ENCODE assay signal across 29 cellular contexts in genomic region chr2:142075826-142076225, GRCh38. TPM values are rescaled to one million over a fixed set of nuclear protein-coding genes. Genes with fewer than 3 reads are reported as not detected.
"Had no signal": no experiment of that assay in that cellular context is flagged by ENCODE, and none has a peak within 500 bp of the region (broad histone marks: within the 10 kb centered on the region; RNA-seq: fewer than 3 reads in every experiment).

No MANE protein-coding gene starts in this region.

- H3K9me3 Mint-ChIP-seq: type B pancreatic cell had no signal

- H3K4me1 Mint-ChIP-seq: immature natural killer cell; naive thymus-derived CD4-positive, alpha-beta T cell; stimulated activated effector memory CD8-positive, alpha-beta T cell treated with anti-CD3 and anti-CD28 coated beads, Interleukin-12 subunit alpha, Interleukin-12 subunit beta, amount 100 ng/mL, for 72 hours had no signal

- H3K27me3 Mint-ChIP-seq: naive thymus-derived CD4-positive, alpha-beta T cell; natural killer cell treated with Interleukin-12 subunit alpha and Interleukin-12 subunit beta and Interleukin-15 and Interleukin-18, amount 100 ng/mL, for 72 hours; stimulated activated naive CD8-positive, alpha-beta T cell treated with anti-CD3 and anti-CD28 coated beads, Interleukin-15, Interleukin-2, amounts not matched to agents 100 ng/mL and 50 ng/mL, for 24 hours had no signal

- H3K4me3 Mint-ChIP-seq: immature natural killer cell; naive thymus-derived CD4-positive, alpha-beta T cell; natural killer cell treated with Interleukin-12 subunit alpha and Interleukin-12 subunit beta and Interleukin-15 and Interleukin-18, amount 100 ng/mL, for 72 hours; stimulated activated effector memory CD8-positive, alpha-beta T cell treated with anti-CD3 and anti-CD28 coated beads, Interleukin-12 subunit alpha, Interleukin-12 subunit beta, amount 100 ng/mL, for 72 hours; stimulated activated naive CD8-positive, alpha-beta T cell treated with anti-CD3 and anti-CD28 coated beads, Interleukin-15, Interleukin-2, amounts not matched to agents 100 ng/mL and 50 ng/mL, for 24 hours; type B pancreatic cell had no signal

- H3K4me1 ChIP-seq: left ventricle myocardium inferior, pancreas, prostate gland, sigmoid colon, spleen, suprapubic skin, tibial nerve, uterus had no signal

- H3K36me3 Mint-ChIP-seq: immature natural killer cell; naive thymus-derived CD4-positive, alpha-beta T cell; stimulated activated effector memory CD8-positive, alpha-beta T cell treated with anti-CD3 and anti-CD28 coated beads, Interleukin-12 subunit alpha, Interleukin-12 subunit beta, amount 100 ng/mL, for 72 hours had no signal

- H3K4me3 ChIP-seq: left ventricle myocardium inferior, lung, mucosa of descending colon, pancreas, prostate gland, sigmoid colon, spleen, suprapubic skin, thoracic aorta, tibial nerve, uterus had no signal

- H3K27me3 ChIP-seq: pancreas, sigmoid colon, spleen, suprapubic skin, tibial nerve, uterus had no signal

- H3K27ac Mint-ChIP-seq: immature natural killer cell; naive thymus-derived CD4-positive, alpha-beta T cell; natural killer cell treated with Interleukin-12 subunit alpha and Interleukin-12 subunit beta and Interleukin-15 and Interleukin-18, amount 100 ng/mL, for 72 hours; stimulated activated effector memory CD8-positive, alpha-beta T cell treated with anti-CD3 and anti-CD28 coated beads, Interleukin-12 subunit alpha, Interleukin-12 subunit beta, amount 100 ng/mL, for 72 hours; stimulated activated naive CD8-positive, alpha-beta T cell treated with anti-CD3 and anti-CD28 coated beads, Interleukin-15, Interleukin-2, amounts not matched to agents 100 ng/mL and 50 ng/mL, for 24 hours; type B pancreatic cell had no signal

- H3K36me3 ChIP-seq: left ventricle myocardium inferior, pancreas, prostate gland, sigmoid colon, spleen, suprapubic skin, thoracic aorta, tibial nerve, uterus had no signal

- DNase-seq: hypothalamus; immature natural killer cell; kidney; left colon; left ventricle myocardium inferior; midbrain; mucosa of descending colon; naive thymus-derived CD4-positive, alpha-beta T cell; nucleus accumbens; pancreas; posterior cingulate gyrus; retina; right cardiac atrium; sigmoid colon; small intestine; spleen; stimulated activated CD4-positive, alpha-beta T cell treated with anti-CD3 and anti-CD28 coated beads, Interleukin-4, amount 100 ng/mL, for 24 hours; stimulated activated naive CD4-positive, alpha-beta T cell; uterus had no signal

- ATAC-seq: left colon; mucosa of descending colon; naive thymus-derived CD4-positive, alpha-beta T cell; natural killer cell treated with Interleukin-12 subunit alpha and Interleukin-12 subunit beta and Interleukin-15 and Interleukin-18, amount 100 ng/mL, for 72 hours; pancreas; right cardiac atrium; stimulated activated effector memory CD8-positive, alpha-beta T cell treated with anti-CD3 and anti-CD28 coated beads, Interleukin-12 subunit alpha, Interleukin-12 subunit beta, amount 100 ng/mL, for 72 hours had no signal

- H3K27ac ChIP-seq: left ventricle myocardium inferior, pancreas, prostate gland, sigmoid colon, spleen, suprapubic skin, thoracic aorta, tibial nerve, uterus had no signal

- H3K9me3 ChIP-seq: mucosa of descending colon, pancreas, prostate gland, sigmoid colon, suprapubic skin, thoracic aorta, tibial nerve, uterus had no signal

RNA-seq across cellular contexts. Expression of gene LRP1B, which starts 55.0 kb away (rescaled TPM):
- total RNA-seq: natural killer cell treated with Interleukin-12 subunit alpha and Interleukin-12 subunit beta and Interleukin-15 and Interleukin-18, amount 100 ng/mL, for 72 hours; osteoblast had no signal
- polyA plus RNA-seq: immature natural killer cell; naive thymus-derived CD4-positive, alpha-beta T cell had no signal
